In genomic region chrX:137565318-137565904, GRCh38 we compare ENCODE assay signal across 11 cellular contexts. TPM values are rescaled to one million over a fixed set of nuclear protein-coding genes. Genes with fewer than 3 reads are reported as not detected.
A peak's percentile ranks its signal among the peaks of the same experiment; 100 is the strongest.
DNase-seq lines count a peak whose midpoint lies in the region; ATAC-seq and TF ChIP-seq lines count a peak whose summit lies in the region.
"Had no signal": no experiment of that assay in that cellular context is flagged by ENCODE, and none has a peak within 500 bp of the region (broad histone marks: within the 10 kb centered on the region; RNA-seq: fewer than 3 reads in every experiment).

No MANE protein-coding gene starts in this region.

- ATAC-seq in WTC11, result no peak
- peak; percentile 3 to 42 for ATAC-seq in left cardiac atrium
- no peak for ATAC-seq in HG03175 (IDR thresholded peaks at IDR 0.05; ENCODE audit: unreplicated experiment)
- ATAC-seq: foreskin keratinocyte had no signal

- CTCF ChIA-PET in WTC11 (lab: Charles Lee), result interaction anchor here (0.5 kb wide), 1 partner anchor 135 kb away, joined by 3 read pairs; no protein-coding TSS in a partner anchor

- H3K27ac ChIP-seq in effector memory CD4-positive, alpha-beta T cell (ENCODE audit: insufficient read depth, low read length, poor library complexity, severe bottlenecking), result no peak overlapping the region
- H3K27ac ChIP-seq: foreskin keratinocyte had no signal

- H3K4me3 ChIP-seq in effector memory CD4-positive, alpha-beta T cell (ENCODE audit: insufficient read depth, low read depth, low read length, poor library complexity, severe bottlenecking), result no peak overlapping the region

- peaks cover 27% of the 10 kb centered on the region for H3K4me1 Mint-ChIP-seq in WTC11
- peaks cover 3% of the 10 kb centered on the region for H3K4me1 Mint-ChIP-seq in progenitor cell of endocrine pancreas (ENCODE audit: low read depth)

- POLR2A ChIA-PET in WTC11 (lab: Charles Lee), result interaction anchor here (1.0 to 1.6 kb wide), 4 partner anchors 9 to 15 kb away, joined by 3 to 5 read pairs (median 4); no protein-coding TSS in a partner anchor

- H3K36me3 Mint-ChIP-seq in WTC11 (peaks cover 25% of the 10 kb centered on the region), progenitor cell of endocrine pancreas (ENCODE audit: insufficient read depth) (peaks cover 2% of the 10 kb centered on the region)

- DNase-seq in D341Med (ENCODE audit: low spot score) (peak; percentile 30), WTC11 (ENCODE audit: low spot score) (no peak), left cardiac atrium (no peak), progenitor cell of endocrine pancreas (ENCODE audit: low spot score, unreplicated experiment) (no peak), cortex of kidney (lab: John Stamatoyannopoulos, UW) (no peak), NK-92 (lab: John Stamatoyannopoulos, UW; ENCODE audit: unreplicated experiment) (no peak)
- no peak for DNase-seq in effector memory CD4-positive, alpha-beta T cell
- DNase-seq: EL, foreskin keratinocyte had no signal

- H3K4me1 ChIP-seq in effector memory CD4-positive, alpha-beta T cell (ENCODE audit: control insufficient read depth, insufficient read depth, low read length, poor library complexity, severe bottlenecking), result no peaks in the 10 kb centered on the region
- H3K4me1 ChIP-seq: foreskin keratinocyte had no signal

- TF ChIP-seq CTCF in WTC11 (IDR thresholded peaks at IDR 0.05) (no peak), progenitor cell of endocrine pancreas (IDR thresholded peaks at IDR 0.05; ENCODE audit: unreplicated experiment) (no peak)

- H3K4me3 Mint-ChIP-seq in WTC11, result peak overlapping the region; percentile 86
- H3K4me3 Mint-ChIP-seq in progenitor cell of endocrine pancreas (ENCODE audit: low read depth), result peak overlapping the region; percentile 66

- H3K27ac Mint-ChIP-seq in WTC11, result peak overlapping the region; percentile 96
- H3K27ac Mint-ChIP-seq in progenitor cell of endocrine pancreas, result no peak overlapping the region

- H3K27me3 ChIP-seq in effector memory CD4-positive, alpha-beta T cell (replicated peaks; ENCODE audit: control insufficient read depth, insufficient read depth, low read length, poor library complexity, severe bottlenecking), result peaks cover 19% of the 10 kb centered on the region

- H3K9me3 Mint-ChIP-seq in WTC11 (no peaks in the 10 kb centered on the region), progenitor cell of endocrine pancreas (ENCODE audit: low read depth) (peaks cover 3% of the 10 kb centered on the region)

- H3K27me3 Mint-ChIP-seq in WTC11 (ENCODE audit: low read depth), result no peaks in the 10 kb centered on the region
- H3K27me3 Mint-ChIP-seq in progenitor cell of endocrine pancreas, result peaks cover 80% of the 10 kb centered on the region

- no peaks in the 10 kb centered on the region for H3K9me3 ChIP-seq in effector memory CD4-positive, alpha-beta T cell (ENCODE audit: control insufficient read depth, low read length)

- intact Hi-C loops in left cardiac atrium (cut with DNase I), result no loop called here

- no peaks in the 10 kb centered on the region for H3K36me3 ChIP-seq in effector memory CD4-positive, alpha-beta T cell (ENCODE audit: control insufficient read depth, insufficient read depth, low read length)

TF ChIP-seq in WTC11, 78 proteins besides CTCF, POLR2A, EP300 and RAD21:
- TF ChIP-seq NR2C2 (CRISPR knock-in tag; IDR thresholded peaks at IDR 0.05) (no peak), AFF4 (CRISPR knock-in tag; IDR thresholded peaks at IDR 0.05; ENCODE audit: borderline replicate concordance) (no peak), ATF1 (CRISPR knock-in tag; IDR thresholded peaks at IDR 0.05) (no peak), JAZF1 (CRISPR knock-in tag; IDR thresholded peaks at IDR 0.05) (no peak), IRF2 (CRISPR knock-in tag; IDR thresholded peaks at IDR 0.05; ENCODE audit: borderline replicate concordance, low read depth) (no peak), CBFB (CRISPR knock-in tag; IDR thresholded peaks at IDR 0.05; ENCODE audit: low read depth) (no peak), IRF1 (CRISPR knock-in tag; IDR thresholded peaks at IDR 0.05) (no peak)
- TF ChIP-seq, protein P1, sequence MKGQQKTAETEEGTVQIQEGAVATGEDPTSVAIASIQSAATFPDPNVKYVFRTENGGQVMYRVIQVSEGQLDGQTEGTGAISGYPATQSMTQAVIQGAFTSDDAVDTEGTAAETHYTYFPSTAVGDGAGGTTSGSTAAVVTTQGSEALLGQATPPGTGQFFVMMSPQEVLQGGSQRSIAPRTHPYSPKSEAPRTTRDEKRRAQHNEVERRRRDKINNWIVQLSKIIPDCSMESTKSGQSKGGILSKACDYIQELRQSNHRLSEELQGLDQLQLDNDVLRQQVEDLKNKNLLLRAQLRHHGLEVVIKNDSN (CRISPR knock-in tag; IDR thresholded peaks at IDR 0.05), result no peak

RNA-seq across cellular contexts. Expression of gene ZIC3, which starts 0.5 kb away (rescaled TPM):
- total RNA-seq in WTC11 (2021) (75.3 to 78.0 TPM (median 77.9 TPM) in 3 replicates), left cardiac atrium (not detected), progenitor cell of endocrine pancreas (0.10 TPM in 1 of 2 replicates, not detected in the other)
- total RNA-seq: activated CD8-positive, alpha-beta memory T cell treated with anti-CD3 and anti-CD28 coated beads for 36 hours; foreskin keratinocyte had no signal

Comparison
In these comparisons a context has a peak if more than half of its experiments do, and no peak if none do; other contexts are left out.
1. ATAC-seq: peak in left cardiac atrium (2 of 2); none in WTC11 (single experiment) and HG03175 (single experiment).
2. RNA of gene ZIC3, which starts 0.5 kb away (total RNA-seq): 75.3 to 78.0 TPM in WTC11; 0.10 TPM in progenitor cell of endocrine pancreas and not detected in left cardiac atrium; every median in the first group is over 10 times any median in the second.